Comparison of ENCODE assay signal across 15 cellular contexts in genomic region chrX:2451456-2452316, GRCh38. TPM values are rescaled to one million over a fixed set of nuclear protein-coding genes. Genes with fewer than 3 reads are reported as not detected.
A peak's percentile ranks its signal among the peaks of the same experiment; 100 is the strongest.
DNase-seq lines count a peak whose midpoint lies in the region; ATAC-seq and TF ChIP-seq lines count a peak whose summit lies in the region.
"Had no signal": no experiment of that assay in that cellular context is flagged by ENCODE, and none has a peak within 500 bp of the region (broad histone marks: within the 10 kb centered on the region; RNA-seq: fewer than 3 reads in every experiment).

No MANE protein-coding gene starts in this region.

- ATAC-seq in HG03520 (IDR thresholded peaks at IDR 0.05; ENCODE audit: unreplicated experiment), result no peak
- ATAC-seq: activated T-cell treated with anti-CD3 and anti-CD28 coated beads, Interleukin-2, amount 50 U/mL, for 72 hours; Right ventricle myocardium inferior had no signal

- no peak overlapping the region for H3K4me3 ChIP-seq in BLaER1 treated with 17β-estradiol and CSF1 and Interleukin-3, amounts not matched to agents 10 nM and 100 nM
- H3K4me3 ChIP-seq in fibroblast of mammary gland (ENCODE audit: control insufficient read depth, low read depth, low read length) (no peak overlapping the region), neuronal stem cell (ENCODE audit: low read length in 2 of 2) (peak overlapping the region in 1 of 2 donors; percentile 25)
- H3K4me3 ChIP-seq: MG63, thoracic aorta had no signal

- H2BK15ac ChIP-seq in neuronal stem cell (ENCODE audit: low read length), result no peak overlapping the region

- peaks cover 28 to 44% (median 36%) of the 10 kb centered on the region in 11 experiments for H3K36me3 ChIP-seq in BLaER1 treated with 17β-estradiol and CSF1 and Interleukin-3, amounts not matched to agents 10 nM and 100 nM
- peaks cover 0 to 5% of the 10 kb centered on the region in 2 donors for H3K36me3 ChIP-seq in neuronal stem cell (replicated peaks in 1 of 2; ENCODE audit: control insufficient read depth in 2 of 2, insufficient read depth in 2 of 2, low read length in 2 of 2)

- no peak overlapping the region for H4K8ac ChIP-seq in neuronal stem cell (ENCODE audit: low read depth, low read length)

- peak; percentile 30 for DNase-seq in RKO (ENCODE audit: low spot score)
- DNase-seq in fibroblast of mammary gland (ENCODE audit: low read depth), result peak; percentile 19
- DNase-seq in neuronal stem cell (ENCODE audit: low spot score), result no peak
- no peak for DNase-seq in NCI-H82 (lab: John Stamatoyannopoulos, UW)
- DNase-seq in NCI-H146 (lab: John Stamatoyannopoulos, UW), result no peak
- no peak for DNase-seq in LoVo (ENCODE audit: low spot score)
- DNase-seq: activated T-cell treated with anti-CD3 and anti-CD28 coated beads, Interleukin-2, amount 50 U/mL, for 72 hours; caudate nucleus; MG63; NCI-H510A treated with DMSO at 0.1 percent for 48 hours; WERI-Rb-1 had no signal

- no peak overlapping the region for H3K23ac ChIP-seq in neuronal stem cell (ENCODE audit: low read depth, low read length, poor library complexity)

- H3K18ac ChIP-seq in neuronal stem cell (ENCODE audit: low read length), result peak overlapping the region; percentile 64

- H3K79me1 ChIP-seq in neuronal stem cell (ENCODE audit: low read depth, low read length), result peaks cover 4% of the 10 kb centered on the region

- H2BK120ac ChIP-seq in neuronal stem cell (ENCODE audit: low read depth, low read length), result no peak overlapping the region

- H2AFZ ChIP-seq in neuronal stem cell (ENCODE audit: low read length), result peak overlapping the region; percentile 51

- no peak overlapping the region for H2BK12ac ChIP-seq in neuronal stem cell (ENCODE audit: low read length)

- no peaks in the 10 kb centered on the region for H3K27me3 ChIP-seq in BLaER1 treated with 17β-estradiol and CSF1 and Interleukin-3, amounts not matched to agents 10 nM and 100 nM
- H3K27me3 ChIP-seq in neuronal stem cell (ENCODE audit: control insufficient read depth in 3 of 3, insufficient read depth in 3 of 3, low read depth in 1 of 3, low read length in 3 of 3), result no peaks in the 10 kb centered on the region
- H3K27me3 ChIP-seq: MG63 had no signal

- 0 out of 22 replicates have a peak overlapping the region, but pooled peaks of 1 of the 11 experiments have one; percentile 2 for H3K27ac ChIP-seq in BLaER1 treated with 17β-estradiol and CSF1 and Interleukin-3, amounts not matched to agents 10 nM and 100 nM
- peak overlapping the region; percentile 34 for H3K27ac ChIP-seq in neuronal stem cell (replicated peaks; ENCODE audit: low read length)
- H3K27ac ChIP-seq: thoracic aorta, WERI-Rb-1 had no signal

- H3K4ac ChIP-seq in neuronal stem cell (ENCODE audit: low read length), result no peak overlapping the region

- peaks cover 0 to 37% (median 26%) of the 10 kb centered on the region in 10 experiments; a peak in 18 of 20 replicates for H3K4me1 ChIP-seq in BLaER1 treated with 17β-estradiol and CSF1 and Interleukin-3, amounts not matched to agents 10 nM and 100 nM
- peaks cover 3 to 11% of the 10 kb centered on the region in 2 donors for H3K4me1 ChIP-seq in neuronal stem cell (ENCODE audit: control insufficient read depth in 2 of 2, insufficient read depth in 1 of 2, low read depth in 1 of 2, low read length in 2 of 2)

- H3K14ac ChIP-seq in neuronal stem cell (ENCODE audit: low read length), result no peak overlapping the region

- peak overlapping the region in 9 of 11 experiments; percentile 11 to 71 (median 30); a peak in 14 of 22 replicates for H3K4me2 ChIP-seq in BLaER1 treated with 17β-estradiol and CSF1 and Interleukin-3, amounts not matched to agents 10 nM and 100 nM
- no peak overlapping the region for H3K4me2 ChIP-seq in neuronal stem cell (ENCODE audit: insufficient read depth, low read length, poor library complexity, severe bottlenecking)

- H4K20me1 ChIP-seq in BLaER1 treated with 17β-estradiol and CSF1 and Interleukin-3, amounts not matched to agents 10 nM and 100 nM, result peaks cover 2 to 53% (median 15%) of the 10 kb centered on the region in 11 experiments; a peak in 13 of 22 replicates

- no peak overlapping the region for H4K91ac ChIP-seq in neuronal stem cell (ENCODE audit: low read depth, low read length, poor library complexity)

- H3K9me3 ChIP-seq in BLaER1 treated with 17β-estradiol and CSF1 and Interleukin-3, amounts not matched to agents 10 nM and 100 nM (replicated peaks in 1 of 11), result peaks cover 14 to 46% (median 34%) of the 10 kb centered on the region in 11 experiments
- peaks cover 4 to 17% of the 10 kb centered on the region in 2 donors for H3K9me3 ChIP-seq in neuronal stem cell (replicated peaks in 1 of 2; ENCODE audit: control insufficient read depth in 2 of 2, insufficient read depth in 1 of 2, low read depth in 1 of 2, low read length in 2 of 2)
- H3K9me3 ChIP-seq: thoracic aorta had no signal

- no CpG with 5 or more reads among the region's 25 CpGs for WGBS in neuronal stem cell (ENCODE audit: extremely low coverage in 2 of 2, insufficient read length in 2 of 2, insufficient replicate concordance in 1 of 2), 2 donors

- H3K9ac ChIP-seq in BLaER1 treated with 17β-estradiol and CSF1 and Interleukin-3, amounts not matched to agents 10 nM and 100 nM, result no peak overlapping the region; a peak in 1 of 22 replicates
- H3K9ac ChIP-seq in neuronal stem cell (ENCODE audit: low read depth, low read length, poor library complexity), result no peak overlapping the region

- no peak overlapping the region for H2AK5ac ChIP-seq in neuronal stem cell (ENCODE audit: low read depth, low read length)

- no peak for TF ChIP-seq CTCF in fibroblast of mammary gland (conservative IDR thresholded peaks at IDR 0.05; ENCODE audit: control insufficient read depth, insufficient read depth, low read depth, low read length)

- H2BK5ac ChIP-seq in neuronal stem cell (ENCODE audit: low read length), result no peak overlapping the region

RNA-seq across cellular contexts. Expression of gene DHRSX, which starts 49.1 kb away (rescaled TPM):
- 24.5 TPM for polyA plus RNA-seq in neuronal stem cell (2013, experiment 1 of 2)
- polyA plus RNA-seq in neuronal stem cell (2013, experiment 2 of 2), result 24.6 TPM

RNA-seq across cellular contexts. Expression of gene ZBED1, which starts 49.1 kb away (rescaled TPM):
- 19.2 TPM for polyA plus RNA-seq in neuronal stem cell (2013, experiment 1 of 2)
- polyA plus RNA-seq in neuronal stem cell (2013, experiment 2 of 2), result 18.2 TPM

Comparison
In these comparisons a context has a peak if more than half of its experiments do, and no peak if none do; other contexts are left out.
1. DNase-seq: peak in RKO (single experiment) and fibroblast of mammary gland (single experiment); none in neuronal stem cell (single experiment), NCI-H82 (single experiment), NCI-H146 (single experiment) and LoVo (single experiment).